9 cellular contexts compared by ENCODE assay signal in the genomic region with DNA sequence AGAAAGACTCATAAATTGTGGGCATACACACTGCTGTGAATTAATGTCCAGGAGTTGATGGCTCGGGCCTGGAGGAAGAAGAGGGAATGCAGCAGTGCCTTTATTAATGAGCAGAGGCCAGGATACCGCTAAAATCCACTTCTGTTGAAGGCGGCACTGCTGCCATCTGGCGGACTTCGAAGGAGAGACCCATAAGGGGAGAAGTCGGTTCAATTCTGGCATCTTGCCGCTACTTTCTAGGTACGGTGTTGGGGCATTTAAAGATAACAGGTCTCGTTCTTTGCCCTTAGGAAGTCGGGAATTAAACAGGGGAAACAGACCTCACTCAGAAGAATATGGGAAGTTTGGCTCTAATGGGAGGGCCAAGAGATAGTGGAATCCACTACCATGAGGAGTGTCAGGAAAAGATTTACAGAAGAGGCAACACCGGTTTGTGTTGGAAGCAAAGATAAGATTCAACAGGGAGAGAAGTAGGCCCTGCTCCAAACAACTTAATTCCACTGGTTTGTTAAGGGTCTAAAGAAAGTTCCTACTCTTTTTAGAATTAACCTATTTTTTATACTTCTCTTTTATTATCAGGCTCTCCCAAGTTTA.
A peak's percentile ranks its signal among the peaks of the same experiment; 100 is the strongest.
DNase-seq lines count a peak whose midpoint lies in the region; ATAC-seq and TF ChIP-seq lines count a peak whose summit lies in the region.
"Had no signal": no experiment of that assay in that cellular context is flagged by ENCODE, and none has a peak within 500 bp of the region (broad histone marks: within the 10 kb centered on the region; RNA-seq: fewer than 3 reads in every experiment).

No MANE protein-coding gene starts in this region.

- intact Hi-C loops in breast epithelium (cut with DNase I; ENCODE audit: low total_unique reads): no loop called here

- no peak overlapping the region for H3K27ac ChIP-seq in SJCRH30
- H3K27ac ChIP-seq in breast epithelium: no peak overlapping the region
- no peak overlapping the region for H3K27ac ChIP-seq in liver (ENCODE audit: low read depth in 1 of 2, low read length in 2 of 2)

- H3K36me3 ChIP-seq in SJCRH30: no peaks in the 10 kb centered on the region
- H3K36me3 ChIP-seq in breast epithelium: no peaks in the 10 kb centered on the region
- no peaks in the 10 kb centered on the region for H3K36me3 ChIP-seq in liver (ENCODE audit: control insufficient read depth in 4 of 4, insufficient read depth in 3 of 4, low read depth in 1 of 4, low read length in 3 of 4)

- H3K4me1 ChIP-seq in SJCRH30 (peaks cover 14% of the 10 kb centered on the region), breast epithelium (no peaks in the 10 kb centered on the region), liver (ENCODE audit: control insufficient read depth in 4 of 4, insufficient read depth in 4 of 4, low read length in 3 of 4) (peaks cover 0 to 2% (median 0%) of the 10 kb centered on the region in 4 donors)

- ATAC-seq in GM21528 (IDR thresholded peaks at IDR 0.05; ENCODE audit: low FRiP score, unreplicated experiment): peak; percentile 86

- 4% methylated on average over 11 of the region's 11 CpGs for WGBS in liver

- H3K9me3 ChIP-seq in SJCRH30 (replicated peaks) (no peaks in the 10 kb centered on the region), breast epithelium (no peaks in the 10 kb centered on the region), liver (ENCODE audit: control insufficient read depth in 4 of 4, low read length in 3 of 4) (no peaks in the 10 kb centered on the region)

- H3K9ac ChIP-seq in liver (ENCODE audit: low read depth in 1 of 2, low read length in 2 of 2): no peak overlapping the region

- TF ChIP-seq RAD21 in liver (IDR thresholded peaks at IDR 0.05): peak; percentile 83 to 91

- no peak for TF ChIP-seq POLR2A in breast epithelium (IDR thresholded peaks at IDR 0.05)

- H3K27me3 ChIP-seq in SJCRH30 (no peaks in the 10 kb centered on the region), breast epithelium (no peaks in the 10 kb centered on the region), liver (ENCODE audit: control insufficient read depth in 4 of 4, insufficient read depth in 4 of 4, low read length in 3 of 4) (no peaks in the 10 kb centered on the region)

- DNase-seq in NCI-H2081 (lab: John Stamatoyannopoulos, UW) (peak; percentile 19 to 31), NCI-H2081 treated with DMSO at 0.1 percent for 48 hours (lab: John Stamatoyannopoulos, UW) (no peak), HuH-7 (ENCODE audit: low spot score) (peak; percentile 23), SJCRH30 (peak; percentile 40 to 69), breast epithelium (ENCODE audit: low spot score in 2 of 2) (peak in 1 of 2 donors; percentile 61), superior temporal gyrus (ENCODE audit: extremely low spot score) (peak; percentile 49)
- DNase-seq: DND-41 had no signal

- H3K4me3 ChIP-seq in SJCRH30 (no peak overlapping the region), breast epithelium (no peak overlapping the region), liver (ENCODE audit: low read depth in 1 of 3, low read length in 3 of 3) (no peak overlapping the region)

- peak in 2 of 3 donors; percentile 22 to 28 for TF ChIP-seq CTCF in breast epithelium (IDR thresholded peaks at IDR 0.05)
- peak; percentile 69 for TF ChIP-seq CTCF in liver (IDR thresholded peaks at IDR 0.05; ENCODE audit: low read depth, low read length, missing input control)

TF ChIP-seq in liver, 16 proteins besides CTCF, POLR2A, EP300 and RAD21:
- TF ChIP-seq RXRA (IDR thresholded peaks at IDR 0.05) (no peak), EGR1 (IDR thresholded peaks at IDR 0.05; ENCODE audit: low read depth in 2 of 2) (no peak), TAF1 (conservative IDR thresholded peaks at IDR 0.05) (no peak), FOXA2 (IDR thresholded peaks at IDR 0.05) (no peak), GABPA (IDR thresholded peaks at IDR 0.05 in 1 of 2, conservative IDR thresholded peaks at IDR 0.05 in 1 of 2) (no peak), FOXA1 (IDR thresholded peaks at IDR 0.05) (no peak), JUND (IDR thresholded peaks at IDR 0.05) (no peak)
- TF ChIP-seq, protein P1, sequence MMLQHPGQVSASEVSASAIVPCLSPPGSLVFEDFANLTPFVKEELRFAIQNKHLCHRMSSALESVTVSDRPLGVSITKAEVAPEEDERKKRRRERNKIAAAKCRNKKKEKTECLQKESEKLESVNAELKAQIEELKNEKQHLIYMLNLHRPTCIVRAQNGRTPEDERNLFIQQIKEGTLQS (IDR thresholded peaks at IDR 0.05): no peak
